ENCODE assay signal across 19 cellular contexts in the genomic region with DNA sequence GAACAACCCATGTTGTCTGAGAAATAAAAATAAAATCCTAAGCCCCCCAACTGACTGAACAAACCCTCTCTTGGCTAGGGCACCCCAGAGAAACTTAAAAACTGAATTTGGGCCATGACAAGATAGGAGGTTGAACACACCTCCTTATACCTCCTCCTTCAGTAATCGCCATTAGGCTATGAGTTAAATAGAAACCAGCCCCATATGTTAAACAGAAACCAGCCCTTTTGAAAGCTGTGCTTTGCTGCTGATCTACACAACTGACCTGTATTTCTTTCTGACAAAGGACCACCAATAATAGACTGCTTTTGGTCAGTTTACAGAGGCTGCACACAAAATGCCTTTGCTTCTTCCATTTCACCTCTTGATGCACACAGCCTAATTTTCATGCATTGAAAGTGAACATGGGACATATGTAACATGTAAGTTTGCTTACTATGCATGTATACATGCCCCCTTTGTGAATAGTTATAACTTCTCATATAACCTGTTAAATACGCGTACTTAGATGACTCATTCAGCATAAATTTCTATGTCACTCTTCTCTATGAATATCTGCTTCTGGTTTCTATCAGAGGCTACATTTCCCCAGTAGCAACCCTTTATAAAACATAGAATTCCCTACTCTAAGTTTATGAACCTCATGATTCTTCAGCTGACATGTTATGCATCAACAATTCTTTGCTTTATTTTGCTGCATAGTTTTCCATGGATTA.
A peak's percentile ranks its signal among the peaks of the same experiment; 100 is the strongest.
DNase-seq lines count a peak whose midpoint lies in the region; ATAC-seq lines count a peak whose summit lies in the region.
"Had no signal": no experiment of that assay in that cellular context is flagged by ENCODE, and none has a peak within 500 bp of the region (broad histone marks: within the 10 kb centered on the region; RNA-seq: fewer than 3 reads in every experiment).

No MANE protein-coding gene starts in this region.

- DNase-seq in DMS53 treated with DMSO at 0.1 percent for 48 hours (lab: John Stamatoyannopoulos, UW; ENCODE audit: unreplicated experiment): peak; percentile 64
- DNase-seq in ecto neural progenitor cell (ENCODE audit: low spot score): no peak
- DNase-seq: activated CD4-positive, CD25-positive, alpha-beta regulatory T cell; activated effector memory CD4-positive, alpha-beta T cell treated with anti-CD3 and anti-CD28 coated beads, Interleukin-2, amount 50 U/mL, for 16 hours; amygdala; DMS79; NCI-H187; NCI-H446 treated with DMSO at 0.1 percent for 48 hours; retina; SHP77; stimulated activated CD4-positive, alpha-beta T cell treated with anti-CD3 and anti-CD28 coated beads, Interleukin-15, amount 100 ng/mL, for 24 hours; stomach; uterus had no signal

- peak; percentile 95 for ATAC-seq in GM19372 (IDR thresholded peaks at IDR 0.05; ENCODE audit: low read depth, unreplicated experiment)
- peak; percentile 88 for ATAC-seq in HG02759 (IDR thresholded peaks at IDR 0.05; ENCODE audit: unreplicated experiment)
- ATAC-seq in HG03378 (IDR thresholded peaks at IDR 0.05; ENCODE audit: unreplicated experiment): peak; percentile 89
- no peak for ATAC-seq in HG03196 (IDR thresholded peaks at IDR 0.05; ENCODE audit: unreplicated experiment)
- ATAC-seq in HG02588 (IDR thresholded peaks at IDR 0.05; ENCODE audit: unreplicated experiment): no peak
- no peak for ATAC-seq in GM18907 (IDR thresholded peaks at IDR 0.05; ENCODE audit: unreplicated experiment)

Comparison
In these comparisons a context has a peak if more than half of its experiments do, and no peak if none do; other contexts are left out.
1. ATAC-seq: peak in GM19372 (single experiment), HG02759 (single experiment) and HG03378 (single experiment); none in HG03196 (single experiment), HG02588 (single experiment) and GM18907 (single experiment).